Comparison of ENCODE assay signal across 20 cellular contexts in the genomic region with DNA sequence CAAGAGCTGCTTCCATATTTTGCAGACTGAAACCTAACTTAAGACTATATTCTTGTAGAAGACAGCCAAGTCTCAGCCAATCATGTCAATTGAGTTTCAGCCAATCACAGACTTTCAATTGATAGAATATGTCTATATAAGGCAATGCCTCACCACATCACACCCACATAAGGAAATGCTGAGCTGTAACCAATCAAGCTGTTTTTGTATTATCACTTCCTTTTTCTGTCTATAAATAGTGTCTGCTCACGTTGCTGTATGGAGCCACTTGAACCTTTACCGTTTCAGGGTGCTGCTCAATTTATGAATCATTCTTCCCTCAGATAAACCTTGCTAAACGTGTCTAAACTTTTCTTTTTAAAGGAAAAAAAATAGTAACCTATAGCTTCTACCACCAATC.
DNase-seq lines count a peak whose midpoint lies in the region; ATAC-seq and TF ChIP-seq lines count a peak whose summit lies in the region.
"Had no signal": no experiment of that assay in that cellular context is flagged by ENCODE, and none has a peak within 500 bp of the region (broad histone marks: within the 10 kb centered on the region; RNA-seq: fewer than 3 reads in every experiment).

No MANE protein-coding gene starts in this region.

- peaks cover 12% of the 10 kb centered on the region for H3K4me1 ChIP-seq in OCI-LY3 (ENCODE audit: low read length)
- no peaks in the 10 kb centered on the region for H3K4me1 ChIP-seq in mesenchymal stem cell (ENCODE audit: control insufficient read depth, insufficient read depth, low read depth, low read length)
- H3K4me1 ChIP-seq: Peyer's patch had no signal

- no peak overlapping the region for H3K14ac ChIP-seq in mesenchymal stem cell (ENCODE audit: low read length in 2 of 2)

- no peak overlapping the region for H2BK5ac ChIP-seq in mesenchymal stem cell (ENCODE audit: low read depth, low read length, poor library complexity, severe bottlenecking)

- TF ChIP-seq CTCF in OCI-LY3 (IDR thresholded peaks at IDR 0.05; ENCODE audit: low read depth, low read length), result no peak

- H3K18ac ChIP-seq in mesenchymal stem cell (ENCODE audit: low read depth in 1 of 2, low read length in 2 of 2), result no peak overlapping the region

- H3K9me3 ChIP-seq in OCI-LY3 (ENCODE audit: insufficient read depth, low read length), result peaks cover 6% of the 10 kb centered on the region; the same call in 1 of the 2 replicates
- H3K9me3 ChIP-seq in mesenchymal stem cell (ENCODE audit: control insufficient read depth, low read length), result peaks cover 15% of the 10 kb centered on the region
- H3K9me3 ChIP-seq: Peyer's patch had no signal

- H4K20me1 ChIP-seq in OCI-LY3 (ENCODE audit: insufficient read depth, low read length), result no peaks in the 10 kb centered on the region

- no peak overlapping the region for H3K4me2 ChIP-seq in OCI-LY3 (ENCODE audit: low read length)
- no peak overlapping the region for H3K4me2 ChIP-seq in mesenchymal stem cell (ENCODE audit: low read length, poor library complexity, severe bottlenecking)

- H2BK120ac ChIP-seq in mesenchymal stem cell (ENCODE audit: low read depth, low read length), result no peak overlapping the region

- no peak overlapping the region for H4K91ac ChIP-seq in mesenchymal stem cell (ENCODE audit: low read length)

- no peaks in the 10 kb centered on the region for H3K27me3 ChIP-seq in OCI-LY3 (ENCODE audit: low read depth, low read length)
- H3K27me3 ChIP-seq in mesenchymal stem cell (ENCODE audit: control insufficient read depth in 1 of 2, insufficient read depth in 1 of 2, low read length in 2 of 2), result no peaks in the 10 kb centered on the region
- H3K27me3 ChIP-seq: Peyer's patch had no signal

- no peak overlapping the region for H3K27ac Mint-ChIP-seq in stimulated activated effector memory CD8-positive, alpha-beta T cell treated with anti-CD3 and anti-CD28 coated beads, Interleukin-12 subunit alpha, Interleukin-12 subunit beta, amount 100 ng/mL, for 72 hours
- H3K27ac Mint-ChIP-seq: CD4-positive, alpha-beta memory T cell; T-helper 17 cell had no signal

- no peak overlapping the region for H3K4me3 ChIP-seq in OCI-LY3 (ENCODE audit: low read length)
- no peak overlapping the region for H3K4me3 ChIP-seq in mesenchymal stem cell (ENCODE audit: insufficient read depth in 1 of 2, low read depth in 1 of 2, low read length in 2 of 2)
- H3K4me3 ChIP-seq: Peyer's patch, SK-N-MC had no signal

- H3K79me2 ChIP-seq in OCI-LY3 (ENCODE audit: low read length), result no peaks in the 10 kb centered on the region

- H2BK15ac ChIP-seq in mesenchymal stem cell (ENCODE audit: low read depth, poor library complexity, severe bottlenecking), result no peak overlapping the region

- H3K9ac ChIP-seq in OCI-LY3 (ENCODE audit: low read length) (no peak overlapping the region), mesenchymal stem cell (ENCODE audit: low read length) (no peak overlapping the region)

- WGBS in mesenchymal stem cell, result 5% methylated on average over 3 of the region's 3 CpGs

- no peak for ATAC-seq in stimulated activated effector memory CD8-positive, alpha-beta T cell treated with anti-CD3 and anti-CD28 coated beads, Interleukin-12 subunit alpha, Interleukin-12 subunit beta, amount 100 ng/mL, for 72 hours
- no peak for ATAC-seq in GM21723 (IDR thresholded peaks at IDR 0.05; ENCODE audit: unreplicated experiment)
- ATAC-seq: T-helper 17 cell had no signal

- peak overlapping the region; percentile 61 for H3K27ac ChIP-seq in OCI-LY3 (ENCODE audit: low read length)
- no peak overlapping the region for H3K27ac ChIP-seq in mesenchymal stem cell (ENCODE audit: low read length, poor library complexity, severe bottlenecking)
- H3K27ac ChIP-seq: Peyer's patch, SK-N-MC had no signal

- H2AFZ ChIP-seq in OCI-LY3 (ENCODE audit: low read depth, low read length) (no peak overlapping the region), mesenchymal stem cell (ENCODE audit: low read depth, low read length) (no peak overlapping the region)

- no peak overlapping the region for H3K4ac ChIP-seq in mesenchymal stem cell (ENCODE audit: low read depth in 1 of 2, low read length in 2 of 2)

- no peak overlapping the region for H2AK5ac ChIP-seq in mesenchymal stem cell (ENCODE audit: low read length, severe bottlenecking)

- DNase-seq in NOMO-1 treated with DMSO at 0.1 percent for 48 hours (lab: John Stamatoyannopoulos, UW; ENCODE audit: unreplicated experiment), result peak; percentile 13
- no peak for DNase-seq in NOMO-1 treated with dmso at 0.1 percent for 144 hours (lab: John Stamatoyannopoulos, UW; ENCODE audit: unreplicated experiment)
- DNase-seq in M059J (ENCODE audit: low read depth), result peak; percentile 2
- peak; percentile 13 for DNase-seq in mesenchymal stem cell
- no peak for DNase-seq in stimulated activated CD4-positive, alpha-beta T cell treated with anti-CD3 and anti-CD28 coated beads, Interleukin-15, amount 100 ng/mL, for 24 hours
- no peak for DNase-seq in stimulated activated effector memory CD8-positive, alpha-beta T cell treated with anti-CD3 and anti-CD28 coated beads, Interleukin-12 subunit alpha, Interleukin-12 subunit beta, amount 100 ng/mL, for 72 hours (ENCODE audit: low spot score in 2 of 2)
- DNase-seq: 8988T; CD4-positive, alpha-beta memory T cell; GDM1; H7; NCI-H1105 treated with DMSO at 0.1 percent for 48 hours; NCI-H187; NCI-H526 treated with DMSO at 0.1 percent for 48 hours; NK-92 treated with Interleukin-12 subunit alpha and Interleukin-12 subunit beta, amount 100 ng/mL, for 24 hours; Peyer's patch; Right ventricle myocardium superior; T-helper 17 cell had no signal

- H2BK12ac ChIP-seq in mesenchymal stem cell (ENCODE audit: low read length in 2 of 2), result no peak overlapping the region

- H3K4me3 Mint-ChIP-seq in stimulated activated effector memory CD8-positive, alpha-beta T cell treated with anti-CD3 and anti-CD28 coated beads, Interleukin-12 subunit alpha, Interleukin-12 subunit beta, amount 100 ng/mL, for 72 hours, result no peak overlapping the region
- H3K4me3 Mint-ChIP-seq: CD4-positive, alpha-beta memory T cell; T-helper 17 cell had no signal

- H3K36me3 ChIP-seq in OCI-LY3 (replicated peaks; ENCODE audit: low read depth, low read length), result peaks cover 5% of the 10 kb centered on the region
- no peaks in the 10 kb centered on the region for H3K36me3 ChIP-seq in mesenchymal stem cell (ENCODE audit: control insufficient read depth in 1 of 2, insufficient read depth in 2 of 2, low read depth in 1 of 2, low read length in 2 of 2)
- H3K36me3 ChIP-seq: Peyer's patch had no signal

- H3K23ac ChIP-seq in mesenchymal stem cell (ENCODE audit: low read length in 2 of 2), result no peak overlapping the region

- H4K8ac ChIP-seq in mesenchymal stem cell (ENCODE audit: low read length), result no peak overlapping the region

- H3K36me3 Mint-ChIP-seq in stimulated activated effector memory CD8-positive, alpha-beta T cell treated with anti-CD3 and anti-CD28 coated beads, Interleukin-12 subunit alpha, Interleukin-12 subunit beta, amount 100 ng/mL, for 72 hours, result no peaks in the 10 kb centered on the region
- H3K36me3 Mint-ChIP-seq: CD4-positive, alpha-beta memory T cell had no signal

- no peaks in the 10 kb centered on the region for H3K4me1 Mint-ChIP-seq in stimulated activated effector memory CD8-positive, alpha-beta T cell treated with anti-CD3 and anti-CD28 coated beads, Interleukin-12 subunit alpha, Interleukin-12 subunit beta, amount 100 ng/mL, for 72 hours
- H3K4me1 Mint-ChIP-seq: CD4-positive, alpha-beta memory T cell; T-helper 17 cell had no signal

- peaks cover 24% of the 10 kb centered on the region for H3K9me3 Mint-ChIP-seq in stimulated activated effector memory CD8-positive, alpha-beta T cell treated with anti-CD3 and anti-CD28 coated beads, Interleukin-12 subunit alpha, Interleukin-12 subunit beta, amount 100 ng/mL, for 72 hours

- no peaks in the 10 kb centered on the region for H3K79me1 ChIP-seq in mesenchymal stem cell (replicated peaks; ENCODE audit: low read length, poor library complexity, severe bottlenecking)

Comparison
In these comparisons a context has a peak if more than half of its experiments do, and no peak if none do; other contexts are left out.
1. DNase-seq: peak in NOMO-1 treated with DMSO at 0.1 percent for 48 hours (single experiment), M059J (single experiment) and mesenchymal stem cell (single experiment); none in NOMO-1 treated with dmso at 0.1 percent for 144 hours (single experiment), stimulated activated CD4-positive, alpha-beta T cell treated with anti-CD3 and anti-CD28 coated beads, Interleukin-15, amount 100 ng/mL, for 24 hours (single experiment) and stimulated activated effector memory CD8-positive, alpha-beta T cell treated with anti-CD3 and anti-CD28 coated beads, Interleukin-12 subunit alpha, Interleukin-12 subunit beta, amount 100 ng/mL, for 72 hours (0 of 2).